ENCODE assay signal across 33 cellular contexts in the genomic region with DNA sequence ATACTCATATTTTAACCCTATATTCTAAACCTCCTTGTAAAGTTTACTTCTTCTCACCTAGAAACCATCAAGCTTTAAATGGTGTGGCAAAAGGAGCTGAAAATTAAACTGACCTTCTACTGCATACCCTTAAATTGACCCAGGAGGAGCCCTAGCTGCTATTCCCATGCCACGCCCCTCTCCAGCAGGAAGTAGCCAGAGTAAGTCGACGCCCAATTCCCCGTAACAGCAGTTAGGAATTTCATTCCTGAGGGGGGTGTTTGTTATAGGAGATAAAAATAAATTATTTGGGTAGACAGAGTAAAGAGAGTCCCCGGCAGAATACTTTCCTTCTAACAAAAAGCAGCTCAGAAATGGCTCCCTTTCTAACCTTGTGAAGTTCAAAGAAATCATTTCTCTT.
"Had no signal": no experiment of that assay in that cellular context is flagged by ENCODE, and none has a peak within 500 bp of the region (broad histone marks: within the 10 kb centered on the region; RNA-seq: fewer than 3 reads in every experiment).

No MANE protein-coding gene starts in this region.

- H3K9me3 ChIP-seq: prostate gland had no signal

- ATAC-seq: activated CD4-positive, CD25-positive, alpha-beta regulatory T cell treated with anti-CD3 and anti-CD28 coated beads, Interleukin-2, amount 50 U/mL, for 24 hours; left lobe of liver; lower lobe of right lung; mucosa of descending colon; pancreas; stimulated activated memory B cell treated with anti-CD40 and anti-IgM and Interleukin-4, amounts not matched to agents 10 μg/mL and 1 μg/mL and 100 μg/mL, for 72 hours; stimulated activated naive CD8-positive, alpha-beta T cell treated with anti-CD3 and anti-CD28 coated beads, Interleukin-15, amount 100 ng/mL, for 72 hours had no signal

- H3K4me2 ChIP-seq: smooth muscle cell had no signal

- DNase-seq: activated CD4-positive, alpha-beta memory T cell treated with anti-CD3 and anti-CD28 coated beads, Interleukin-2, amount 10 ng/mL, durations not matched to agents 7 days and 5 days; activated CD4-positive, alpha-beta T cell treated with anti-CD3 and anti-CD28 coated beads, Interleukin-2, amount 10 ng/mL, durations not matched to agents 24 days and 14 days; activated CD8-positive, alpha-beta memory T cell treated with anti-CD3 and anti-CD28 coated beads, Interleukin-2, amount 50 U/mL, for 48 hours; activated gamma-delta T cell; activated naive CD4-positive, alpha-beta T cell treated with anti-CD3 and anti-CD28 coated beads, Interleukin-2, amount 10 ng/mL, durations not matched to agents 7 days and 5 days; activated naive CD8-positive, alpha-beta T cell treated with anti-CD3 and anti-CD28 coated beads, Interleukin-2, amount 10 ng/mL, durations not matched to agents 7 days and 5 days; activated T-cell treated with anti-CD3 and anti-CD28 coated beads, Interleukin-2, amount 50 U/mL, for 24 hours; amniotic stem cell; central memory CD4-positive, alpha-beta T cell; endodermal cell; esophagus squamous epithelium; lower lobe of right lung; mesenchymal stem cell; mucosa of descending colon; pancreas; retina; sigmoid colon; stimulated activated CD4-positive, alpha-beta T cell treated with anti-CD3 and anti-CD28 coated beads, Interleukin-1b, Interleukin-23, amount 100 ng/mL, for 48 hours; stimulated activated CD4-positive, alpha-beta T cell treated with anti-CD3 and anti-CD28 coated beads, Interleukin-4, amount 100 ng/mL, for 4 hours; stimulated activated CD8-positive, alpha-beta memory T cell treated with anti-CD3 and anti-CD28 coated beads, Interleukin-4, amount 100 ng/mL, for 48 hours; stimulated activated naive CD8-positive, alpha-beta T cell treated with anti-CD3 and anti-CD28 coated beads, Interleukin-15, amount 100 ng/mL, for 72 hours; substantia nigra; T1000; WERI-Rb-1 had no signal

- H3K27me3 Mint-ChIP-seq: activated CD4-positive, alpha-beta memory T cell treated with anti-CD3 and anti-CD28 coated beads, Interleukin-2, amount 10 ng/mL, durations not matched to agents 7 days and 5 days; activated CD4-positive, alpha-beta T cell treated with anti-CD3 and anti-CD28 coated beads, Interleukin-2, amount 10 ng/mL, durations not matched to agents 24 days and 14 days; activated naive CD4-positive, alpha-beta T cell treated with anti-CD3 and anti-CD28 coated beads, Interleukin-2, amount 10 ng/mL, durations not matched to agents 7 days and 5 days; activated naive CD8-positive, alpha-beta T cell treated with anti-CD3 and anti-CD28 coated beads, Interleukin-2, amount 10 ng/mL, durations not matched to agents 7 days and 5 days; activated T-cell treated with anti-CD3 and anti-CD28 coated beads, Interleukin-2, amount 50 U/mL, for 24 hours; stimulated activated memory B cell treated with anti-CD40 and anti-IgM and Interleukin-4, amounts not matched to agents 10 μg/mL and 1 μg/mL and 100 μg/mL, for 72 hours; stimulated activated naive CD8-positive, alpha-beta T cell treated with anti-CD3 and anti-CD28 coated beads, Interleukin-15, amount 100 ng/mL, for 72 hours; type B pancreatic cell had no signal

- H3K4me1 ChIP-seq: breast epithelium, esophagus squamous epithelium, lower lobe of right lung, pancreas, prostate gland, sigmoid colon, vagina had no signal

- H3K4me3 ChIP-seq: breast epithelium, esophagus squamous epithelium, lower lobe of right lung, mucosa of descending colon, pancreas, prostate gland, sigmoid colon, smooth muscle cell, vagina had no signal

- H3K9me3 Mint-ChIP-seq: activated CD4-positive, alpha-beta T cell treated with anti-CD3 and anti-CD28 coated beads, Interleukin-2, amount 10 ng/mL, durations not matched to agents 24 days and 14 days had no signal

- H3K36me3 ChIP-seq: breast epithelium, esophagus squamous epithelium, lower lobe of right lung, pancreas, prostate gland, sigmoid colon, vagina, WERI-Rb-1 had no signal

- H3K27ac ChIP-seq: breast epithelium, esophagus squamous epithelium, lower lobe of right lung, pancreas, prostate gland, sigmoid colon, vagina, WERI-Rb-1 had no signal

- H3K4me1 Mint-ChIP-seq: activated CD4-positive, alpha-beta memory T cell treated with anti-CD3 and anti-CD28 coated beads, Interleukin-2, amount 10 ng/mL, durations not matched to agents 7 days and 5 days; activated CD4-positive, alpha-beta T cell treated with anti-CD3 and anti-CD28 coated beads, Interleukin-2, amount 10 ng/mL, durations not matched to agents 24 days and 14 days; activated naive CD4-positive, alpha-beta T cell treated with anti-CD3 and anti-CD28 coated beads, Interleukin-2, amount 10 ng/mL, durations not matched to agents 7 days and 5 days; activated naive CD8-positive, alpha-beta T cell treated with anti-CD3 and anti-CD28 coated beads, Interleukin-2, amount 10 ng/mL, durations not matched to agents 7 days and 5 days; endodermal cell; stimulated activated memory B cell treated with anti-CD40 and anti-IgM and Interleukin-4, amounts not matched to agents 10 μg/mL and 1 μg/mL and 100 μg/mL, for 72 hours; stimulated activated naive CD8-positive, alpha-beta T cell treated with anti-CD3 and anti-CD28 coated beads, Interleukin-15, amount 100 ng/mL, for 72 hours had no signal

- H3K36me3 Mint-ChIP-seq: activated naive CD4-positive, alpha-beta T cell treated with anti-CD3 and anti-CD28 coated beads, Interleukin-2, amount 10 ng/mL, durations not matched to agents 7 days and 5 days had no signal

- H3K4me3 Mint-ChIP-seq: activated CD4-positive, alpha-beta memory T cell treated with anti-CD3 and anti-CD28 coated beads, Interleukin-2, amount 10 ng/mL, durations not matched to agents 7 days and 5 days; activated CD4-positive, alpha-beta T cell treated with anti-CD3 and anti-CD28 coated beads, Interleukin-2, amount 10 ng/mL, durations not matched to agents 24 days and 14 days; activated naive CD4-positive, alpha-beta T cell treated with anti-CD3 and anti-CD28 coated beads, Interleukin-2, amount 10 ng/mL, durations not matched to agents 7 days and 5 days; activated naive CD8-positive, alpha-beta T cell treated with anti-CD3 and anti-CD28 coated beads, Interleukin-2, amount 10 ng/mL, durations not matched to agents 7 days and 5 days; activated T-cell treated with anti-CD3 and anti-CD28 coated beads, Interleukin-2, amount 50 U/mL, for 24 hours; endodermal cell; stimulated activated memory B cell treated with anti-CD40 and anti-IgM and Interleukin-4, amounts not matched to agents 10 μg/mL and 1 μg/mL and 100 μg/mL, for 72 hours; stimulated activated naive CD8-positive, alpha-beta T cell treated with anti-CD3 and anti-CD28 coated beads, Interleukin-15, amount 100 ng/mL, for 72 hours; T-helper 1 cell treated with Interleukin-12 subunit alpha and Interleukin-12 subunit beta and Interleukin-4 antibody, amounts not matched to agents 30 μg/mL and 1 μg/mL, for 36 hours; type B pancreatic cell had no signal

- H3K27ac Mint-ChIP-seq: activated CD4-positive, alpha-beta memory T cell treated with anti-CD3 and anti-CD28 coated beads, Interleukin-2, amount 10 ng/mL, durations not matched to agents 7 days and 5 days; activated CD4-positive, alpha-beta T cell treated with anti-CD3 and anti-CD28 coated beads, Interleukin-2, amount 10 ng/mL, durations not matched to agents 24 days and 14 days; activated naive CD4-positive, alpha-beta T cell treated with anti-CD3 and anti-CD28 coated beads, Interleukin-2, amount 10 ng/mL, durations not matched to agents 7 days and 5 days; activated naive CD8-positive, alpha-beta T cell treated with anti-CD3 and anti-CD28 coated beads, Interleukin-2, amount 10 ng/mL, durations not matched to agents 7 days and 5 days; activated T-cell treated with anti-CD3 and anti-CD28 coated beads, Interleukin-2, amount 50 U/mL, for 24 hours; endodermal cell; stimulated activated memory B cell treated with anti-CD40 and anti-IgM and Interleukin-4, amounts not matched to agents 10 μg/mL and 1 μg/mL and 100 μg/mL, for 72 hours; stimulated activated naive CD8-positive, alpha-beta T cell treated with anti-CD3 and anti-CD28 coated beads, Interleukin-15, amount 100 ng/mL, for 72 hours; T-helper 1 cell treated with Interleukin-12 subunit alpha and Interleukin-12 subunit beta and Interleukin-4 antibody, amounts not matched to agents 30 μg/mL and 1 μg/mL, for 36 hours; type B pancreatic cell had no signal

- H3K27me3 ChIP-seq: breast epithelium, esophagus squamous epithelium, pancreas, sigmoid colon, vagina had no signal
